Comparison of ENCODE assay signal across 8 cellular contexts in genomic region chr12:65740873-65741600, GRCh38.
A peak's percentile ranks its signal among the peaks of the same experiment; 100 is the strongest.
DNase-seq lines count a peak whose midpoint lies in the region; ATAC-seq and TF ChIP-seq lines count a peak whose summit lies in the region.

No MANE protein-coding gene starts in this region.

- H3K27me3 Mint-ChIP-seq in HFFc6 (ENCODE audit: insufficient read depth) (peaks cover 1% of the 10 kb centered on the region; the same call in 1 of the 2 replicates), neural crest cell (ENCODE audit: low read depth) (peaks cover 12% of the 10 kb centered on the region)
- peaks cover 36% of the 10 kb centered on the region for H3K27me3 Mint-ChIP-seq in activated T-helper 2 cell treated with anti-CD3 and anti-CD28 coated beads, Interferon-gamma antibody, Interleukin-2, Interleukin-4, amounts not matched to agents 10 μg/mL and 5 μg/mL and 100 μg/mL, durations not matched to agents 14 hours and 24 hours and 36 hours (ENCODE audit: low read depth)
- H3K27me3 Mint-ChIP-seq in stimulated activated naive CD8-positive, alpha-beta T cell treated with anti-CD3 and anti-CD28 coated beads, Interleukin-15, amount 100 ng/mL, for 72 hours = peaks cover 41% of the 10 kb centered on the region

- peak overlapping the region; percentile 70 for H3K27ac Mint-ChIP-seq in HFFc6
- peak overlapping the region; percentile 1 for H3K27ac Mint-ChIP-seq in activated T-helper 2 cell treated with anti-CD3 and anti-CD28 coated beads, Interferon-gamma antibody, Interleukin-2, Interleukin-4, amounts not matched to agents 10 μg/mL and 5 μg/mL and 100 μg/mL, durations not matched to agents 14 hours and 24 hours and 36 hours
- H3K27ac Mint-ChIP-seq in neural crest cell (ENCODE audit: unreplicated experiment) = no peak overlapping the region
- H3K27ac Mint-ChIP-seq in stimulated activated naive CD8-positive, alpha-beta T cell treated with anti-CD3 and anti-CD28 coated beads, Interleukin-15, amount 100 ng/mL, for 72 hours = peak overlapping the region; percentile 22 to 76

- H3K9me3 Mint-ChIP-seq in HFFc6 (no peaks in the 10 kb centered on the region), neural crest cell (no peaks in the 10 kb centered on the region)
- no peaks in the 10 kb centered on the region for H3K9me3 Mint-ChIP-seq in activated T-helper 2 cell treated with anti-CD3 and anti-CD28 coated beads, Interferon-gamma antibody, Interleukin-2, Interleukin-4, amounts not matched to agents 10 μg/mL and 5 μg/mL and 100 μg/mL, durations not matched to agents 14 hours and 24 hours and 36 hours
- H3K9me3 Mint-ChIP-seq in stimulated activated naive CD8-positive, alpha-beta T cell treated with anti-CD3 and anti-CD28 coated beads, Interleukin-15, amount 100 ng/mL, for 72 hours = no peaks in the 10 kb centered on the region

- H3K4me3 Mint-ChIP-seq in HFFc6 (peak overlapping the region; percentile 93), neural crest cell (peak overlapping the region; percentile 92)
- H3K4me3 Mint-ChIP-seq in activated T-helper 2 cell treated with anti-CD3 and anti-CD28 coated beads, Interferon-gamma antibody, Interleukin-2, Interleukin-4, amounts not matched to agents 10 μg/mL and 5 μg/mL and 100 μg/mL, durations not matched to agents 14 hours and 24 hours and 36 hours (ENCODE audit: low read depth) = peak overlapping the region; percentile 72
- peak overlapping the region; percentile 78 to 80 for H3K4me3 Mint-ChIP-seq in stimulated activated naive CD8-positive, alpha-beta T cell treated with anti-CD3 and anti-CD28 coated beads, Interleukin-15, amount 100 ng/mL, for 72 hours

- ATAC-seq in stimulated activated naive CD8-positive, alpha-beta T cell treated with anti-CD3 and anti-CD28 coated beads, Interleukin-15, amount 100 ng/mL, for 72 hours = peak; percentile 84
- no peak for ATAC-seq in GM19023 (IDR thresholded peaks at IDR 0.05; ENCODE audit: unreplicated experiment)

- DNase-seq in Caki2 (ENCODE audit: low read depth) (peak; percentile 96), HFFc6 (peak; percentile 51), NOMO-1 treated with dmso at 0.1 percent for 144 hours (lab: John Stamatoyannopoulos, UW; ENCODE audit: unreplicated experiment) (peak; percentile 63), fibroblast of villous mesenchyme (ENCODE audit: low read depth) (peak; percentile 90), neural crest cell (ENCODE audit: low read depth, low spot score) (peak; percentile 81)
- DNase-seq in activated T-helper 2 cell treated with anti-CD3 and anti-CD28 coated beads, Interferon-gamma antibody, Interleukin-2, Interleukin-4, amounts not matched to agents 10 μg/mL and 5 μg/mL and 100 μg/mL, durations not matched to agents 14 hours and 24 hours and 36 hours (ENCODE audit: low spot score) = peak; percentile 70
- peak; percentile 68 to 79 for DNase-seq in stimulated activated naive CD8-positive, alpha-beta T cell treated with anti-CD3 and anti-CD28 coated beads, Interleukin-15, amount 100 ng/mL, for 72 hours

- in situ Hi-C loops in Caki2 (cut with HindIII; ENCODE audit: low pct_unique_long_range_greater_than_20kb, low sequenced_read_pairs) = no loop called here

- peak overlapping the region; percentile 86 for H3K4me3 ChIP-seq in fibroblast of villous mesenchyme (ENCODE audit: low read depth, low read length)

- H3K4me1 Mint-ChIP-seq in HFFc6 (ENCODE audit: low read depth) (peaks cover 25% of the 10 kb centered on the region), neural crest cell (peaks cover 16% of the 10 kb centered on the region)
- peaks cover 13% of the 10 kb centered on the region for H3K4me1 Mint-ChIP-seq in activated T-helper 2 cell treated with anti-CD3 and anti-CD28 coated beads, Interferon-gamma antibody, Interleukin-2, Interleukin-4, amounts not matched to agents 10 μg/mL and 5 μg/mL and 100 μg/mL, durations not matched to agents 14 hours and 24 hours and 36 hours (ENCODE audit: low read depth)
- H3K4me1 Mint-ChIP-seq in stimulated activated naive CD8-positive, alpha-beta T cell treated with anti-CD3 and anti-CD28 coated beads, Interleukin-15, amount 100 ng/mL, for 72 hours = peaks cover 18% of the 10 kb centered on the region

- intact Hi-C loops in activated T-helper 2 cell treated with anti-CD3 and anti-CD28 coated beads, Interferon-gamma antibody, Interleukin-2, Interleukin-4, amounts not matched to agents 10 μg/mL and 5 μg/mL and 100 μg/mL, durations not matched to agents 14 hours and 24 hours and 36 hours (cut with micrococcal nuclease) = loop anchor here (2.0 to 5.0 kb wide), 3 partner anchors 16 to 84 kb away; partner anchors contain the start of gene HMGA2

- TF ChIP-seq CTCF in HFFc6 (IDR thresholded peaks at IDR 0.05) (no peak), fibroblast of villous mesenchyme (IDR thresholded peaks at IDR 0.05; ENCODE audit: insufficient read depth, low read depth, low read length) (no peak), neural crest cell (conservative IDR thresholded peaks at IDR 0.05) (no peak)

- H3K36me3 Mint-ChIP-seq in HFFc6 (ENCODE audit: low read depth) (no peaks in the 10 kb centered on the region), neural crest cell (ENCODE audit: low read depth) (no peaks in the 10 kb centered on the region)
- H3K36me3 Mint-ChIP-seq in activated T-helper 2 cell treated with anti-CD3 and anti-CD28 coated beads, Interferon-gamma antibody, Interleukin-2, Interleukin-4, amounts not matched to agents 10 μg/mL and 5 μg/mL and 100 μg/mL, durations not matched to agents 14 hours and 24 hours and 36 hours (ENCODE audit: low read depth) = no peaks in the 10 kb centered on the region
